ENCODE assay signal across 8 cellular contexts in genomic region chr17:81345211-81346089, GRCh38. TPM values are rescaled to one million over a fixed set of nuclear protein-coding genes. Genes with fewer than 3 reads are reported as not detected.
DNase-seq lines count a peak whose midpoint lies in the region; ATAC-seq, FAIRE-seq and TF ChIP-seq lines count a peak whose summit lies in the region.

No MANE protein-coding gene starts in this region.

- ATAC-seq in DND-41 (ENCODE audit: insufficient read depth, low read depth) (peak; percentile 63), GM21447 (IDR thresholded peaks at IDR 0.05; ENCODE audit: unreplicated experiment) (peak; percentile 43), Right ventricle myocardium superior (ENCODE audit: poor library complexity) (peak; percentile 75), pancreas (peak; percentile 45 to 67 (median 57))

- WGBS in HUES64: under 1% methylated on average over 96 of the region's 96 CpGs
- 0 to 1% (median 1%) methylated on average over 71 to 96 of the region's 96 CpGs for WGBS in adipose tissue, 3 donors
- WGBS in pancreas, 2 donors: 1% methylated on average over 51 to 96 of the region's 96 CpGs

- FAIRE-seq in RCC 7860 (lab: Jason Lieb, UNC): no peak
- FAIRE-seq in pancreas (lab: Jason Lieb, UNC): no peak

- intact Hi-C loops in Right ventricle myocardium superior (cut with DNase I) (no loop called here), pancreas (cut with DNase I) (no loop called here)

- H3K9me3 ChIP-seq in DND-41 (ENCODE audit: insufficient read depth, low read length, severe bottlenecking): no peaks in the 10 kb centered on the region
- no peaks in the 10 kb centered on the region for H3K9me3 ChIP-seq in HUES64 (ENCODE audit: insufficient read depth, low read depth, low read length)
- no peaks in the 10 kb centered on the region for H3K9me3 ChIP-seq in pancreas

- H4K20me1 ChIP-seq in DND-41 (ENCODE audit: insufficient read depth, low read length): peaks cover 28% of the 10 kb centered on the region

- DNase-seq in DND-41 (peak; percentile 79), RCC 7860 (ENCODE audit: low spot score) (peak; percentile 77), Right ventricle myocardium superior (peak; percentile 93), pancreas (peak; percentile 88 to 97 (median 94)), OCI-M2 (lab: John Stamatoyannopoulos, UW; ENCODE audit: unreplicated experiment) (no peak)

- peaks cover 4% of the 10 kb centered on the region for H3K27me3 ChIP-seq in DND-41 (ENCODE audit: insufficient read depth, low read length, poor library complexity)
- H3K27me3 ChIP-seq in HUES64 (ENCODE audit: insufficient read depth, low read length): peaks cover 87% of the 10 kb centered on the region
- H3K27me3 ChIP-seq in pancreas: no peaks in the 10 kb centered on the region

- H3K4me1 ChIP-seq in DND-41 (ENCODE audit: insufficient read depth, low read length) (peaks cover 23% of the 10 kb centered on the region), HUES64 (ENCODE audit: insufficient read depth, low read length) (peaks cover 14% of the 10 kb centered on the region), pancreas (peaks cover 4 to 33% (median 20%) of the 10 kb centered on the region in 3 donors)

- H3K79me2 ChIP-seq in DND-41 (ENCODE audit: insufficient read depth, low read length): peaks cover 42% of the 10 kb centered on the region

- H3K9ac ChIP-seq in DND-41 (ENCODE audit: low read depth, low read length) (peak overlapping the region; percentile 94), HUES64 (ENCODE audit: low read depth, low read length) (peak overlapping the region; percentile 95)

- peak overlapping the region; percentile 59 to 74 for H3K4me3 ChIP-seq in DND-41 (ENCODE audit: low read depth in 1 of 2, low read length in 2 of 2)
- peak overlapping the region; percentile 97 for H3K4me3 ChIP-seq in HUES64 (ENCODE audit: low read length)
- peak overlapping the region; percentile 76 to 86 (median 81) for H3K4me3 ChIP-seq in pancreas

- peak; percentile 9 for TF ChIP-seq CTCF in DND-41 (IDR thresholded peaks at IDR 0.05; ENCODE audit: borderline replicate concordance, extremely low read depth, low read length, poor library complexity, severe bottlenecking)
- TF ChIP-seq CTCF in pancreas (IDR thresholded peaks at IDR 0.05): peak in 1 of 4 donors; percentile 19

- H3K4me2 ChIP-seq in DND-41 (ENCODE audit: insufficient read depth, low read length): peak overlapping the region; percentile 73

- peaks cover 6% of the 10 kb centered on the region; the same call in 1 of the 2 replicates for H3K36me3 ChIP-seq in DND-41 (ENCODE audit: insufficient read depth, low read length)
- no peaks in the 10 kb centered on the region for H3K36me3 ChIP-seq in HUES64 (ENCODE audit: insufficient read depth, low read length)
- H3K36me3 ChIP-seq in pancreas: no peaks in the 10 kb centered on the region

- H3K27ac ChIP-seq in DND-41 (ENCODE audit: low read length) (peak overlapping the region; percentile 79), HUES64 (ENCODE audit: low read depth, low read length) (peak overlapping the region; percentile 92), adipose tissue (ENCODE audit: low read depth, low read length) (peak overlapping the region; percentile 44), pancreas (peak overlapping the region; percentile 96 to 98 (median 97))

- peak overlapping the region; percentile 77 for H2AFZ ChIP-seq in DND-41 (ENCODE audit: low read depth, low read length)

RNA-seq across cellular contexts. Expression of gene BAHCC1, which starts 49.8 kb away (rescaled TPM):
- 7.8 TPM for polyA plus RNA-seq in HUES64 (2013, experiment 1 of 2)
- polyA plus RNA-seq in HUES64 (2013, experiment 2 of 2): 12.9 TPM
- polyA plus RNA-seq in adipose tissue (10 to 100 TPM in 2 of 3 donors, 1 to 10 TPM in 1; 5.6 to 14.4 (median 12.9) TPM), pancreas (10 to 100 TPM; 11.4 to 24.1 TPM)
- total RNA-seq in Right ventricle myocardium superior (8.0 TPM), pancreas (10 to 100 TPM in 2 of 6 donors, 1 to 10 TPM in 4; 8.0 to 11.5 (median 9.6) TPM)

RNA-seq across cellular contexts. Expression of gene SLC38A10, which starts 50.3 kb away (rescaled TPM):
- 22.2 TPM for polyA plus RNA-seq in HUES64 (2013, experiment 1 of 2)
- 20.5 TPM for polyA plus RNA-seq in HUES64 (2013, experiment 2 of 2)
- polyA plus RNA-seq in adipose tissue (100 to 1,000 TPM in 1 of 3 donors, 10 to 100 TPM in 2; 40.7 to 115 (median 80.2) TPM), pancreas (100 to 1,000 TPM; 138 to 190 TPM)
- total RNA-seq in Right ventricle myocardium superior (41.3 TPM), pancreas (100 to 1,000 TPM in 1 of 6 donors, 10 to 100 TPM in 5; 72.8 to 119 (median 95.7) TPM)

Comparison
In these comparisons a context has a peak if more than half of its experiments do, and no peak if none do; other contexts are left out.
1. H3K27ac ChIP-seq: peak in every context shown above with its lines; median percentile 97 in pancreas; 92 in HUES64; 79 in DND-41; 44 in adipose tissue.